In genomic region chr1:152912471-152912870, GRCh38 we compare ENCODE assay signal across 32 cellular contexts. TPM values are rescaled to one million over a fixed set of nuclear protein-coding genes. Genes with fewer than 3 reads are reported as not detected.
"Had no signal": no experiment of that assay in that cellular context is flagged by ENCODE, and none has a peak within 500 bp of the region (broad histone marks: within the 10 kb centered on the region; RNA-seq: fewer than 3 reads in every experiment).

No MANE protein-coding gene starts in this region.

- H3K27me3 ChIP-seq: adrenal gland, MG63, Peyer's patch had no signal

- H3K4me1 ChIP-seq: adrenal gland, Peyer's patch, SJSA1 had no signal

- H3K9me3 Mint-ChIP-seq: activated naive CD8-positive, alpha-beta T cell treated with anti-CD3 and anti-CD28 coated beads, Interleukin-2, amount 10 ng/mL, durations not matched to agents 7 days and 5 days; T-helper 2 cell treated with Interferon-gamma antibody and Interleukin-4, amounts not matched to agents 5 μg/mL and 100 μg/mL, for 36 hours had no signal

- H3K4me3 Mint-ChIP-seq: activated CD8-positive, alpha-beta T cell treated with anti-CD3 and anti-CD28 coated beads, Interleukin-2, amount 10 ng/mL, durations not matched to agents 7 days and 5 days; activated naive CD8-positive, alpha-beta T cell treated with anti-CD3 and anti-CD28 coated beads, Interleukin-2, amount 10 ng/mL, durations not matched to agents 7 days and 5 days; T-helper 2 cell treated with Interferon-gamma antibody and Interleukin-4, amounts not matched to agents 5 μg/mL and 100 μg/mL, for 36 hours had no signal

- H3K9me3 ChIP-seq: adrenal gland, SJSA1 had no signal

- H3K36me3 Mint-ChIP-seq: activated naive CD8-positive, alpha-beta T cell treated with anti-CD3 and anti-CD28 coated beads, Interleukin-2, amount 10 ng/mL, durations not matched to agents 7 days and 5 days had no signal

- DNase-seq: activated CD4-positive, alpha-beta T cell treated with anti-CD3 and anti-CD28 coated beads for 4 hours; activated CD4-positive, alpha-beta T cell treated with anti-CD3 and anti-CD28 coated beads, Interleukin-2, amount 50 U/mL, for 4 hours; activated CD8-positive, alpha-beta memory T cell treated with anti-CD3 and anti-CD28 coated beads, Interleukin-2, amount 50 U/mL, for 48 hours; activated CD8-positive, alpha-beta T cell treated with anti-CD3 and anti-CD28 coated beads, Interleukin-2, amount 10 ng/mL, durations not matched to agents 7 days and 5 days; activated naive CD4-positive, alpha-beta T cell treated with anti-CD3 and anti-CD28 coated beads, Interleukin-2, amount 50 U/mL, for 16 hours; activated naive CD8-positive, alpha-beta T cell treated with anti-CD3 and anti-CD28 coated beads, Interleukin-2, amount 10 ng/mL, durations not matched to agents 7 days and 5 days; activated T-cell treated with anti-CD3 and anti-CD28 coated beads, Interleukin-2, amount 50 U/mL, for 1 hour; adrenal gland; aorta; central memory CD4-positive, alpha-beta T cell; MG63; MV-4-11; NCI-H1092 treated with DMSO at 0.1 percent for 48 hours; NCI-H1417 treated with DMSO at 0.1 percent for 48 hours; NCI-H1694; NCI-H2029; NCI-H2107; NCI-H2171 treated with DMSO at 0.1 percent for 48 hours; NCI-H226; NCI-H526 treated with DMSO at 0.1 percent for 48 hours; Peyer's patch; Right ventricle myocardium superior; SW 1271 had no signal

- ATAC-seq: activated CD4-positive, CD25-positive, alpha-beta regulatory T cell treated with anti-CD3 and anti-CD28 coated beads, Interleukin-2, amount 50 U/mL, for 24 hours; activated CD8-positive, alpha-beta T cell treated with anti-CD3 and anti-CD28 coated beads, Interleukin-2, amount 10 ng/mL, durations not matched to agents 7 days and 5 days; SK-N-SH treated with all-trans-retinoic acid at 6 μM for 48 hours had no signal

- H3K36me3 ChIP-seq: adrenal gland, MG63, Peyer's patch, SJSA1 had no signal

- H3K4me3 ChIP-seq: adrenal gland, MG63, Peyer's patch, SJSA1 had no signal

- H3K27ac ChIP-seq: adrenal gland, KMS-11, Peyer's patch, RWPE1, SJSA1 had no signal

- H3K27ac Mint-ChIP-seq: activated CD8-positive, alpha-beta T cell treated with anti-CD3 and anti-CD28 coated beads, Interleukin-2, amount 10 ng/mL, durations not matched to agents 7 days and 5 days; activated naive CD8-positive, alpha-beta T cell treated with anti-CD3 and anti-CD28 coated beads, Interleukin-2, amount 10 ng/mL, durations not matched to agents 7 days and 5 days; T-helper 2 cell treated with Interferon-gamma antibody and Interleukin-4, amounts not matched to agents 5 μg/mL and 100 μg/mL, for 36 hours had no signal

RNA-seq across cellular contexts. Expression of gene IVL, which starts 4.1 kb away (rescaled TPM):
- total RNA-seq: activated CD8-positive, alpha-beta T cell treated with anti-CD3 and anti-CD28 coated beads, Interleukin-2, amount 10 ng/mL, durations not matched to agents 7 days and 5 days; activated naive CD8-positive, alpha-beta T cell treated with anti-CD3 and anti-CD28 coated beads, Interleukin-2, amount 10 ng/mL, durations not matched to agents 7 days and 5 days; adrenal gland; aorta; NCI-H460; Peyer's patch; Right ventricle myocardium superior; SJSA1; T-helper 1 cell treated with Interleukin-12 subunit alpha and Interleukin-12 subunit beta and Interleukin-4 antibody, amounts not matched to agents 30 ng/mL and 1 ng/mL, for 36 hours had no signal

RNA-seq across cellular contexts. Expression of gene SMCP, which starts 34.3 kb away (rescaled TPM):
- total RNA-seq: activated CD8-positive, alpha-beta T cell treated with anti-CD3 and anti-CD28 coated beads, Interleukin-2, amount 10 ng/mL, durations not matched to agents 7 days and 5 days; activated naive CD8-positive, alpha-beta T cell treated with anti-CD3 and anti-CD28 coated beads, Interleukin-2, amount 10 ng/mL, durations not matched to agents 7 days and 5 days; adrenal gland; aorta; bronchial epithelial cell; NCI-H460; Peyer's patch; Right ventricle myocardium superior; SJSA1; T-helper 1 cell treated with Interleukin-12 subunit alpha and Interleukin-12 subunit beta and Interleukin-4 antibody, amounts not matched to agents 30 ng/mL and 1 ng/mL, for 36 hours had no signal
- polyA plus RNA-seq: adrenal gland, aorta had no signal

RNA-seq across cellular contexts. Expression of gene SPRR5, which starts 34.5 kb away (rescaled TPM):
- total RNA-seq: activated CD8-positive, alpha-beta T cell treated with anti-CD3 and anti-CD28 coated beads, Interleukin-2, amount 10 ng/mL, durations not matched to agents 7 days and 5 days; activated naive CD8-positive, alpha-beta T cell treated with anti-CD3 and anti-CD28 coated beads, Interleukin-2, amount 10 ng/mL, durations not matched to agents 7 days and 5 days; adrenal gland; aorta; bronchial epithelial cell; NCI-H460; Peyer's patch; Right ventricle myocardium superior; SJSA1; T-helper 1 cell treated with Interleukin-12 subunit alpha and Interleukin-12 subunit beta and Interleukin-4 antibody, amounts not matched to agents 30 ng/mL and 1 ng/mL, for 36 hours had no signal
- polyA plus RNA-seq: adrenal gland, aorta had no signal

RNA-seq across cellular contexts. Expression of gene LCE7A, which starts 52.7 kb away (rescaled TPM):
- total RNA-seq: activated CD8-positive, alpha-beta T cell treated with anti-CD3 and anti-CD28 coated beads, Interleukin-2, amount 10 ng/mL, durations not matched to agents 7 days and 5 days; activated naive CD8-positive, alpha-beta T cell treated with anti-CD3 and anti-CD28 coated beads, Interleukin-2, amount 10 ng/mL, durations not matched to agents 7 days and 5 days; adrenal gland; aorta; bronchial epithelial cell; NCI-H460; Peyer's patch; Right ventricle myocardium superior; SJSA1; T-helper 1 cell treated with Interleukin-12 subunit alpha and Interleukin-12 subunit beta and Interleukin-4 antibody, amounts not matched to agents 30 ng/mL and 1 ng/mL, for 36 hours had no signal
- polyA plus RNA-seq: adrenal gland, aorta had no signal

RNA-seq across cellular contexts. Expression of gene SPRR4, which starts 58.0 kb away (rescaled TPM):
- total RNA-seq: activated CD8-positive, alpha-beta T cell treated with anti-CD3 and anti-CD28 coated beads, Interleukin-2, amount 10 ng/mL, durations not matched to agents 7 days and 5 days; activated naive CD8-positive, alpha-beta T cell treated with anti-CD3 and anti-CD28 coated beads, Interleukin-2, amount 10 ng/mL, durations not matched to agents 7 days and 5 days; adrenal gland; aorta; bronchial epithelial cell; NCI-H460; Peyer's patch; Right ventricle myocardium superior; SJSA1; T-helper 1 cell treated with Interleukin-12 subunit alpha and Interleukin-12 subunit beta and Interleukin-4 antibody, amounts not matched to agents 30 ng/mL and 1 ng/mL, for 36 hours had no signal
- polyA plus RNA-seq: adrenal gland, aorta had no signal
